7 cellular contexts compared by ENCODE assay signal in genomic region chr16:29351291-29351690, GRCh38. TPM values are rescaled to one million over a fixed set of nuclear protein-coding genes. Genes with fewer than 3 reads are reported as not detected.
A peak's percentile ranks its signal among the peaks of the same experiment; 100 is the strongest.
DNase-seq lines count a peak whose midpoint lies in the region; ATAC-seq and TF ChIP-seq lines count a peak whose summit lies in the region.
"Not testable (repeated sequence)": the region's sequence is repeated elsewhere in the genome, so short reads cannot be mapped to it uniquely, and the experiment has no call there.

No MANE protein-coding gene starts in this region.

- H3K4me3 ChIP-seq in parathyroid adenoma (ENCODE audit: low read depth, low read length): peak overlapping the region; percentile 22

- not testable (repeated sequence) for H3K36me3 ChIP-seq in parathyroid adenoma (ENCODE audit: control insufficient read depth, insufficient read depth, low read length)

- TF ChIP-seq CTCF in MCF 10A (IDR thresholded peaks at IDR 0.05; ENCODE audit: unreplicated experiment); parathyroid adenoma (IDR thresholded peaks at IDR 0.05): not testable (repeated sequence)

- H3K79me2 ChIP-seq in parathyroid adenoma: not testable (repeated sequence)

- in situ Hi-C loops in G401 (cut with HindIII; ENCODE audit: low sequenced_read_pairs): not testable (repeated sequence)

- CTCF ChIA-PET in MCF 10A (lab: Yijun Ruan, JAX): not testable (repeated sequence)

- H3K27ac ChIP-seq in parathyroid adenoma: peak overlapping the region; percentile 99

- not testable (repeated sequence) for H3K27me3 ChIP-seq in parathyroid adenoma (ENCODE audit: control insufficient read depth, insufficient read depth, low read length)

- ATAC-seq in left ventricle myocardium superior: peak; percentile 12

- H3K36me3 Mint-ChIP-seq in MCF 10A (ENCODE audit: insufficient read depth, unreplicated experiment): not testable (repeated sequence)

- not testable (repeated sequence) for H3K27me3 Mint-ChIP-seq in MCF 10A (ENCODE audit: insufficient read depth, unreplicated experiment)

- POLR2A ChIA-PET in MCF 10A (lab: Yijun Ruan, JAX): not testable (repeated sequence)

- DNase-seq in G401 (ENCODE audit: low spot score) (peak; percentile 46), NCI-H146 treated with DMSO at 0.1 percent for 48 hours (lab: John Stamatoyannopoulos, UW; ENCODE audit: unreplicated experiment) (peak; percentile 75), NCI-H2227 treated with DMSO at 0.1 percent for 48 hours (lab: John Stamatoyannopoulos, UW) (peak; percentile 86), NCI-H82 (lab: John Stamatoyannopoulos, UW) (peak; percentile 74), MCF 10A (ENCODE audit: unreplicated experiment) (peak; percentile 35)
- DNase-seq in left ventricle myocardium superior: not testable (repeated sequence)

- intact Hi-C loops in MCF 10A (cut with micrococcal nuclease); left ventricle myocardium superior (cut with micrococcal nuclease): not testable (repeated sequence)

- BruUV-seq in MCF 10A (replicated peaks; lab: Mats Ljungman, UMichigan): not testable (repeated sequence)

- H3K4me2 ChIP-seq in parathyroid adenoma (ENCODE audit: low read length): peak overlapping the region; percentile 44

- peaks cover 36% of the 10 kb centered on the region for H3K4me1 ChIP-seq in parathyroid adenoma

- not testable (repeated sequence) for H3K9ac ChIP-seq in parathyroid adenoma

- not testable (repeated sequence) for H3K9me3 ChIP-seq in parathyroid adenoma (ENCODE audit: control insufficient read depth, low read length)

- H2AFZ ChIP-seq in parathyroid adenoma: not testable (repeated sequence)

- H3K9me3 Mint-ChIP-seq in MCF 10A (ENCODE audit: unreplicated experiment): not testable (repeated sequence)

- H3K4me1 Mint-ChIP-seq in MCF 10A (ENCODE audit: insufficient read depth, unreplicated experiment): not testable (repeated sequence)

- H3K4me3 Mint-ChIP-seq in MCF 10A (ENCODE audit: unreplicated experiment): not testable (repeated sequence)

- not testable (repeated sequence) for H3K27ac Mint-ChIP-seq in MCF 10A (ENCODE audit: low read depth, unreplicated experiment)

RNA-seq across cellular contexts. Expression of gene NPIPB11, which starts 55.2 kb away (rescaled TPM):
- not detected in 2 replicates for total RNA-seq in G401 (2014; rRNA removed; shearing (Covaris generic))
- 0.96 and 1.3 TPM in 2 replicates for total RNA-seq in MCF 10A (2022)
- total RNA-seq in left ventricle myocardium superior: 0.42 TPM
